ENCODE assay signal across 1 cellular context in genomic region chr14:101966742-101967141, GRCh38.
TF ChIP-seq lines count a peak whose summit lies in the region.

No MANE protein-coding gene starts in this region.

TF ChIP-seq in GM23338, 12 proteins besides CTCF, POLR2A, EP300 and RAD21:
- TF ChIP-seq ZNF462 (CRISPR knock-in tag; IDR thresholded peaks at IDR 0.05) (no peak), CREB1 (CRISPR knock-in tag; IDR thresholded peaks at IDR 0.05; ENCODE audit: low read depth) (no peak)
